ENCODE assay signal across 21 cellular contexts in genomic region chr6:167720456-167721285, GRCh38.
DNase-seq lines count a peak whose midpoint lies in the region; ATAC-seq, FAIRE-seq and TF ChIP-seq lines count a peak whose summit lies in the region.
"Had no signal": no experiment of that assay in that cellular context is flagged by ENCODE, and none has a peak within 500 bp of the region (broad histone marks: within the 10 kb centered on the region; RNA-seq: fewer than 3 reads in every experiment).

No MANE protein-coding gene starts in this region.

- H3K4me1 ChIP-seq in right atrium auricular region (no peaks in the 10 kb centered on the region), heart right ventricle (peaks cover 0 to 6% (median 0%) of the 10 kb centered on the region in 9 donors)
- H3K4me1 ChIP-seq: BE2C had no signal

- H3K4me3 ChIP-seq in right atrium auricular region (no peak overlapping the region), heart right ventricle (no peak overlapping the region)
- H3K4me3 ChIP-seq: GM23248 had no signal

- WGBS in heart right ventricle, 2 donors = 86 to 89% methylated on average over 31 of the region's 31 CpGs

- intact Hi-C loops in heart right ventricle (cut with DNase I) = no loop called here

- peak; percentile 48 for DNase-seq in right atrium auricular region (ENCODE audit: low spot score)
- DNase-seq in heart right ventricle = no peak
- peak; percentile 18 for DNase-seq in left lobe of liver (ENCODE audit: low spot score)
- peak; percentile 82 for DNase-seq in osteocyte (ENCODE audit: extremely low spot score, unreplicated experiment)
- DNase-seq in NCI-H774 (lab: John Stamatoyannopoulos, UW) = no peak
- no peak for DNase-seq in frontal cortex (ENCODE audit: low spot score in 2 of 2)
- DNase-seq: BE2C, DMS53, GDM1, GM23248, HCEC 1CT, NCI-H1092 treated with DMSO at 0.1 percent for 48 hours, NCI-H146, NCI-H2029, NCI-H2171, NCI-H524 treated with DMSO at 0.1 percent for 48 hours had no signal

- H3K27ac ChIP-seq in right atrium auricular region (no peak overlapping the region), heart right ventricle (no peak overlapping the region)
- H3K27ac ChIP-seq: GM23248, KMS-11 had no signal

- H3K36me3 ChIP-seq in right atrium auricular region (no peaks in the 10 kb centered on the region), heart right ventricle (no peaks in the 10 kb centered on the region)
- H3K36me3 ChIP-seq: BE2C had no signal

- H3K27me3 Mint-ChIP-seq in osteocyte (ENCODE audit: unreplicated experiment) = peaks cover 28% of the 10 kb centered on the region

- H3K27ac Mint-ChIP-seq in osteocyte (ENCODE audit: unreplicated experiment) = no peak overlapping the region

- peaks cover 8% of the 10 kb centered on the region for H3K9me3 Mint-ChIP-seq in osteocyte (ENCODE audit: unreplicated experiment)

- ATAC-seq in heart right ventricle (no peak), left lobe of liver (no peak), esophagus mucosa (no peak)
- ATAC-seq: Right ventricle myocardium inferior had no signal

- peaks cover 0 to 11% of the 10 kb centered on the region in 2 donors for H3K9me3 ChIP-seq in right atrium auricular region
- peaks cover 0 to 17% (median 0%) of the 10 kb centered on the region in 11 donors for H3K9me3 ChIP-seq in heart right ventricle
- H3K9me3 ChIP-seq: BE2C had no signal

- no peak for FAIRE-seq in frontal cortex (lab: Jason Lieb, UNC)
- FAIRE-seq: D721Med, GM18507 had no signal

- TF ChIP-seq CTCF in right atrium auricular region (IDR thresholded peaks at IDR 0.05) (no peak), heart right ventricle (IDR thresholded peaks at IDR 0.05) (no peak), osteocyte (IDR thresholded peaks at IDR 0.05) (no peak)

- H3K4me3 Mint-ChIP-seq in osteocyte (ENCODE audit: unreplicated experiment) = no peak overlapping the region

- peaks cover 10% of the 10 kb centered on the region for H3K4me1 Mint-ChIP-seq in osteocyte (ENCODE audit: unreplicated experiment)

- H3K36me3 Mint-ChIP-seq in osteocyte (ENCODE audit: unreplicated experiment) = no peaks in the 10 kb centered on the region

- H3K27me3 ChIP-seq in right atrium auricular region = no peaks in the 10 kb centered on the region
- H3K27me3 ChIP-seq in heart right ventricle = no peaks in the 10 kb centered on the region

Comparison
In these comparisons a context has a peak if more than half of its experiments do, and no peak if none do; other contexts are left out.
1. DNase-seq: peak in right atrium auricular region (single experiment), left lobe of liver (single experiment) and osteocyte (single experiment); none in heart right ventricle (0 of 2), NCI-H774 (single experiment) and frontal cortex (0 of 2).